In the genomic region with DNA sequence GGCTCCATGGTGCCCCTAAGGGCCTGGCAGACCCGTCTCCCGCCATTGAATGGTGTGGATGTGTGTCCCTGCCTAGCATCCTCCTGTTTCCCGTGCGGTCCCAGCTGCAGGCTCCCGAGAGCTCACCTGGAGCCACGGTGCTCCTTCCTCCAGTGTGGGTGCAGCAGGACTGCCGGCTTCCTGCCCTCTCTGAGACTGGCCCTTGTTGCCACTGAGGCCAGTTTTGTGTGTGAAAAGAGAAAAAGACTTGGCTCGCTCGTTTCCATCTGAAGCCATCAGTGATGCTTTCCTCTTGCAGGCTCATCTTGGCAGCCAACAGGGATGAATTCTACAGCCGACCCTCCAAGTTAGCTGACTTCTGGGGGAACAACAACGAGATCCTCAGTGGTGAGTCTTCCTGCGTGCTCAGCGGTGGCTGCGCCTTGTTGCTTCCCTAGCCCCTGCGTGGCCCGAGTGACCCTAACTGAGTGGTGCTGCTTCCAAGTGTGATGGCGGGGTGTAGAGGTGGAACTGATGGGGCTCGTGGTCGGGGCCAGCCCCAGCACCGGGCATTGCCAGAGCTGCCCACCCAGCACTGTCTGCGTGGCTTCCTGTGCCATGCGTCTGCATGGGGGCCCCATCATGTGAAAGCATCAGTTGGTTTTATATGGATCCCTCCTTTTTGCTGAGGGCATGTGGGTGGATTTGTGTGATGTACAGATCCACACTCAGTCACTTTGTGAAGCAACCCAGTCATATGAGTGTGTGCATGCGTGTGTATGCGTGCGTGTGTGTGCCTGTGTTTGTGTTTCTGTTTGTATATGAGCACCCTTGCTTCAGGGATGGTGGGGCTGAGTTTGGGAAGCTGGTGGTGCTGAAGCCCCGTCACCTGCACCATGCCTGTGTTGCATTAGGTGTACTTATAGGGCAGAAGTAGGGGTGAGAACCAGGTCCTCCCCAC, we compare ENCODE assay signal across 1 cellular context.
TF ChIP-seq lines count a peak whose summit lies in the region.

No MANE protein-coding gene starts in this region.

TF ChIP-seq in K562, 482 proteins besides CTCF, POLR2A, EP300 and RAD21 (continued from another document and continues in another):
- TF ChIP-seq, protein P1, sequence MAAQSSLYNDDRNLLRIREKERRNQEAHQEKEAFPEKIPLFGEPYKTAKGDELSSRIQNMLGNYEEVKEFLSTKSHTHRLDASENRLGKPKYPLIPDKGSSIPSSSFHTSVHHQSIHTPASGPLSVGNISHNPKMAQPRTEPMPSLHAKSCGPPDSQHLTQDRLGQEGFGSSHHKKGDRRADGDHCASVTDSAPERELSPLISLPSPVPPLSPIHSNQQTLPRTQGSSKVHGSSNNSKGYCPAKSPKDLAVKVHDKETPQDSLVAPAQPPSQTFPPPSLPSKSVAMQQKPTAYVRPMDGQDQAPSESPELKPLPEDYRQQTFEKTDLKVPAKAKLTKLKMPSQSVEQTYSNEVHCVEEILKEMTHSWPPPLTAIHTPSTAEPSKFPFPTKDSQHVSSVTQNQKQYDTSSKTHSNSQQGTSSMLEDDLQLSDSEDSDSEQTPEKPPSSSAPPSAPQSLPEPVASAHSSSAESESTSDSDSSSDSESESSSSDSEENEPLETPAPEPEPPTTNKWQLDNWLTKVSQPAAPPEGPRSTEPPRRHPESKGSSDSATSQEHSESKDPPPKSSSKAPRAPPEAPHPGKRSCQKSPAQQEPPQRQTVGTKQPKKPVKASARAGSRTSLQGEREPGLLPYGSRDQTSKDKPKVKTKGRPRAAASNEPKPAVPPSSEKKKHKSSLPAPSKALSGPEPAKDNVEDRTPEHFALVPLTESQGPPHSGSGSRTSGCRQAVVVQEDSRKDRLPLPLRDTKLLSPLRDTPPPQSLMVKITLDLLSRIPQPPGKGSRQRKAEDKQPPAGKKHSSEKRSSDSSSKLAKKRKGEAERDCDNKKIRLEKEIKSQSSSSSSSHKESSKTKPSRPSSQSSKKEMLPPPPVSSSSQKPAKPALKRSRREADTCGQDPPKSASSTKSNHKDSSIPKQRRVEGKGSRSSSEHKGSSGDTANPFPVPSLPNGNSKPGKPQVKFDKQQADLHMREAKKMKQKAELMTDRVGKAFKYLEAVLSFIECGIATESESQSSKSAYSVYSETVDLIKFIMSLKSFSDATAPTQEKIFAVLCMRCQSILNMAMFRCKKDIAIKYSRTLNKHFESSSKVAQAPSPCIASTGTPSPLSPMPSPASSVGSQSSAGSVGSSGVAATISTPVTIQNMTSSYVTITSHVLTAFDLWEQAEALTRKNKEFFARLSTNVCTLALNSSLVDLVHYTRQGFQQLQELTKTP (IDR thresholded peaks at IDR 0.05; ENCODE audit: low read depth in 1 of 2, partially characterized antibody in 2 of 2), result no peak
- TF ChIP-seq ZC3H11A (IDR thresholded peaks at IDR 0.05; ENCODE audit: low read depth, low read length) (no peak), PKNOX1 (IDR thresholded peaks at IDR 0.05) (no peak), ZNF174 (CRISPR knock-in tag; IDR thresholded peaks at IDR 0.05) (no peak), NFYB (IDR thresholded peaks at IDR 0.05; ENCODE audit: extremely low read depth, insufficient read length) (no peak), MXD1 (CRISPR knock-in tag; IDR thresholded peaks at IDR 0.05; ENCODE audit: borderline replicate concordance, poor library complexity, severe bottlenecking) (no peak), ZNF764 (CRISPR knock-in tag; IDR thresholded peaks at IDR 0.05; ENCODE audit: low read depth) (peak; percentile 15; the same call in 1 of the 2 replicates), ZFP36 (IDR thresholded peaks at IDR 0.05; ENCODE audit: low read depth, low read length, partially characterized antibody) (no peak), SIN3B (IDR thresholded peaks at IDR 0.05; ENCODE audit: low read depth) (no peak), XRCC5 (IDR thresholded peaks at IDR 0.05; ENCODE audit: low read depth, low read length) (no peak), SRSF3 (IDR thresholded peaks at IDR 0.05; ENCODE audit: insufficient read depth, low read length) (no peak), ZBTB1 (CRISPR knock-in tag; IDR thresholded peaks at IDR 0.05; ENCODE audit: borderline replicate concordance, low read depth) (peak; percentile 37; the same call in 1 of the 2 replicates), ZC3H4 (CRISPR knock-in tag; IDR thresholded peaks at IDR 0.05; ENCODE audit: borderline replicate concordance) (no peak), ETV5 (CRISPR knock-in tag; IDR thresholded peaks at IDR 0.05; ENCODE audit: low read depth) (no peak), CBX5 (IDR thresholded peaks at IDR 0.05; ENCODE audit: borderline replicate concordance, low read depth) (no peak), SIRT6 (IDR thresholded peaks at IDR 0.05; ENCODE audit: low read depth, low read length) (peak; percentile 50), THAP12 (CRISPR knock-in tag; IDR thresholded peaks at IDR 0.05) (peak; percentile 54; the same call in 1 of the 2 replicates), COPS2 (conservative IDR thresholded peaks at IDR 0.05) (no peak), SMAD4 (CRISPR knock-in tag; conservative IDR thresholded peaks at IDR 0.05) (no peak), CHD2 (IDR thresholded peaks at IDR 0.05; ENCODE audit: low read depth, low read length) (no peak), FOXA3 (CRISPR knock-in tag; conservative IDR thresholded peaks at IDR 0.05 in 1 of 2, IDR thresholded peaks at IDR 0.05 in 1 of 2) (peak in 1 of 2 experiments; percentile 56; a peak in 1 of 4 replicates), TBL1XR1 (IDR thresholded peaks at IDR 0.05; ENCODE audit: low read length in 2 of 2) (no peak)
- TF ChIP-seq, protein P2, sequence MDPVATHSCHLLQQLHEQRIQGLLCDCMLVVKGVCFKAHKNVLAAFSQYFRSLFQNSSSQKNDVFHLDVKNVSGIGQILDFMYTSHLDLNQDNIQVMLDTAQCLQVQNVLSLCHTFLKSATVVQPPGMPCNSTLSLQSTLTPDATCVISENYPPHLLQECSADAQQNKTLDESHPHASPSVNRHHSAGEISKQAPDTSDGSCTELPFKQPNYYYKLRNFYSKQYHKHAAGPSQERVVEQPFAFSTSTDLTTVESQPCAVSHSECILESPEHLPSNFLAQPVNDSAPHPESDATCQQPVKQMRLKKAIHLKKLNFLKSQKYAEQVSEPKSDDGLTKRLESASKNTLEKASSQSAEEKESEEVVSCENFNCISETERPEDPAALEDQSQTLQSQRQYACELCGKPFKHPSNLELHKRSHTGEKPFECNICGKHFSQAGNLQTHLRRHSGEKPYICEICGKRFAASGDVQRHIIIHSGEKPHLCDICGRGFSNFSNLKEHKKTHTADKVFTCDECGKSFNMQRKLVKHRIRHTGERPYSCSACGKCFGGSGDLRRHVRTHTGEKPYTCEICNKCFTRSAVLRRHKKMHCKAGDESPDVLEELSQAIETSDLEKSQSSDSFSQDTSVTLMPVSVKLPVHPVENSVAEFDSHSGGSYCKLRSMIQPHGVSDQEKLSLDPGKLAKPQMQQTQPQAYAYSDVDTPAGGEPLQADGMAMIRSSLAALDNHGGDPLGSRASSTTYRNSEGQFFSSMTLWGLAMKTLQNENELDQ (CRISPR knock-in tag; IDR thresholded peaks at IDR 0.05; ENCODE audit: borderline replicate concordance), result no peak
- TF ChIP-seq, protein P3, sequence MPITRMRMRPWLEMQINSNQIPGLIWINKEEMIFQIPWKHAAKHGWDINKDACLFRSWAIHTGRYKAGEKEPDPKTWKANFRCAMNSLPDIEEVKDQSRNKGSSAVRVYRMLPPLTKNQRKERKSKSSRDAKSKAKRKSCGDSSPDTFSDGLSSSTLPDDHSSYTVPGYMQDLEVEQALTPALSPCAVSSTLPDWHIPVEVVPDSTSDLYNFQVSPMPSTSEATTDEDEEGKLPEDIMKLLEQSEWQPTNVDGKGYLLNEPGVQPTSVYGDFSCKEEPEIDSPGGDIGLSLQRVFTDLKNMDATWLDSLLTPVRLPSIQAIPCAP (CRISPR knock-in tag; IDR thresholded peaks at IDR 0.05; ENCODE audit: borderline replicate concordance), result no peak
- TF ChIP-seq, protein P4, sequence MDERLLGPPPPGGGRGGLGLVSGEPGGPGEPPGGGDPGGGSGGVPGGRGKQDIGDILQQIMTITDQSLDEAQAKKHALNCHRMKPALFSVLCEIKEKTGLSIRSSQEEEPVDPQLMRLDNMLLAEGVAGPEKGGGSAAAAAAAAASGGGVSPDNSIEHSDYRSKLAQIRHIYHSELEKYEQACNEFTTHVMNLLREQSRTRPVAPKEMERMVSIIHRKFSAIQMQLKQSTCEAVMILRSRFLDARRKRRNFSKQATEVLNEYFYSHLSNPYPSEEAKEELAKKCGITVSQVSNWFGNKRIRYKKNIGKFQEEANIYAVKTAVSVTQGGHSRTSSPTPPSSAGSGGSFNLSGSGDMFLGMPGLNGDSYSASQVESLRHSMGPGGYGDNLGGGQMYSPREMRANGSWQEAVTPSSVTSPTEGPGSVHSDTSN (CRISPR knock-in tag; IDR thresholded peaks at IDR 0.05; ENCODE audit: low read depth), result peak; percentile 8; the same call in 1 of the 2 replicates
- TF ChIP-seq, protein P4 (tag; conservative IDR thresholded peaks at IDR 0.05; ENCODE audit: low read depth), result no peak
- TF ChIP-seq, protein P5, sequence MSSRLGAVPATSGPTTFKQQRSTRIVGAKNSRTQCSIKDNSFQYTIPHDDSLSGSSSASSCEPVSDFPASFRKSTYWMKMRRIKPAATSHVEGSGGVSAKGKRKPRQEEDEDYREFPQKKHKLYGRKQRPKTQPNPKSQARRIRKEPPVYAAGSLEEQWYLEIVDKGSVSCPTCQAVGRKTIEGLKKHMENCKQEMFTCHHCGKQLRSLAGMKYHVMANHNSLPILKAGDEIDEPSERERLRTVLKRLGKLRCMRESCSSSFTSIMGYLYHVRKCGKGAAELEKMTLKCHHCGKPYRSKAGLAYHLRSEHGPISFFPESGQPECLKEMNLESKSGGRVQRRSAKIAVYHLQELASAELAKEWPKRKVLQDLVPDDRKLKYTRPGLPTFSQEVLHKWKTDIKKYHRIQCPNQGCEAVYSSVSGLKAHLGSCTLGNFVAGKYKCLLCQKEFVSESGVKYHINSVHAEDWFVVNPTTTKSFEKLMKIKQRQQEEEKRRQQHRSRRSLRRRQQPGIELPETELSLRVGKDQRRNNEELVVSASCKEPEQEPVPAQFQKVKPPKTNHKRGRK (tag; IDR thresholded peaks at IDR 0.05), result no peak
- TF ChIP-seq, protein P6, sequence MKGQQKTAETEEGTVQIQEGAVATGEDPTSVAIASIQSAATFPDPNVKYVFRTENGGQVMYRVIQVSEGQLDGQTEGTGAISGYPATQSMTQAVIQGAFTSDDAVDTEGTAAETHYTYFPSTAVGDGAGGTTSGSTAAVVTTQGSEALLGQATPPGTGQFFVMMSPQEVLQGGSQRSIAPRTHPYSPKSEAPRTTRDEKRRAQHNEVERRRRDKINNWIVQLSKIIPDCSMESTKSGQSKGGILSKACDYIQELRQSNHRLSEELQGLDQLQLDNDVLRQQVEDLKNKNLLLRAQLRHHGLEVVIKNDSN (CRISPR knock-in tag; IDR thresholded peaks at IDR 0.05), result peak; percentile 55
